10 cellular contexts compared by ENCODE assay signal in the genomic region with DNA sequence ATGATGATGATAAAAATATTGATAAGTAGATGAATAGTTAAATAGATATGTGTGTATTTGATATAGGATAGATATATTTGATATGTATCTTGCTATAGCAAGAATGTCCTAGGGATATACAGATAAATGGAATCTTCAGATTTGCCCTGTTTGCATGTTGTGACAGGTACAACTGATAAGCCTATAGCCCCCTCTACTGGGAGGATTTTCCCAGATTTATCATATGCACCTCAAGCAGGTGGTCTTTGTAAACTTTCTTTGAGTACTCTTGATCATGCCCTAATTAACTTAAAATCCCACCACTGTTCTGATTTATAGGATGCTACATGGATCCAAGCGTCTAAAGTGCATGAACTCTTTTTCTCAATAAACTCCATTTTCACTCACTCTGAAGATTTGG.
DNase-seq lines count a peak whose midpoint lies in the region; ATAC-seq and TF ChIP-seq lines count a peak whose summit lies in the region.
"Had no signal": no experiment of that assay in that cellular context is flagged by ENCODE, and none has a peak within 500 bp of the region (broad histone marks: within the 10 kb centered on the region; RNA-seq: fewer than 3 reads in every experiment).

No MANE protein-coding gene starts in this region.

- H3K18ac ChIP-seq in IMR-90 (ENCODE audit: low read depth, low read length), result no peak overlapping the region

- no TSS peak for BruUV-seq in IMR-90 (replicated peaks; lab: Mats Ljungman, UMichigan)

- H3K4me1 ChIP-seq in IMR-90 (ENCODE audit: control insufficient read depth, insufficient read depth, low read length) (no peaks in the 10 kb centered on the region), uterus (no peaks in the 10 kb centered on the region)

- H3K4ac ChIP-seq in IMR-90 (ENCODE audit: low read depth, low read length), result no peak overlapping the region

- no peaks in the 10 kb centered on the region for H3K79me1 ChIP-seq in IMR-90 (ENCODE audit: low read depth in 1 of 2, low read length in 2 of 2)

- CTCF ChIA-PET in IMR-90 (lab: Yijun Ruan, JAX), result no interaction called here

- TF ChIP-seq CTCF in C4-2B (conservative IDR thresholded peaks at IDR 0.05) (peak; percentile 47), IMR-90 (conservative IDR thresholded peaks at IDR 0.05; ENCODE audit: low read depth, low read length) (peak; percentile 22; the same call in 1 of the 2 replicates), kidney epithelial cell (IDR thresholded peaks at IDR 0.05; ENCODE audit: insufficient read depth, low read length, poor library complexity, severe bottlenecking) (peak; percentile 61), uterus (IDR thresholded peaks at IDR 0.05) (no peak)

- H3K9me3 ChIP-seq in IMR-90 (ENCODE audit: control insufficient read depth, insufficient read depth, low read length) (no peaks in the 10 kb centered on the region), SK-N-MC (ENCODE audit: low read depth, low read length) (no peaks in the 10 kb centered on the region), uterus (no peaks in the 10 kb centered on the region)
- H3K9me3 ChIP-seq: Caco-2 had no signal

- no peak overlapping the region for H4K5ac ChIP-seq in IMR-90 (ENCODE audit: low read depth, low read length)

- H3K27me3 ChIP-seq in IMR-90 (ENCODE audit: control insufficient read depth, insufficient read depth, low read length), result no peaks in the 10 kb centered on the region
- H3K27me3 ChIP-seq in kidney epithelial cell (ENCODE audit: control insufficient read depth, insufficient read depth, low read length), result no peaks in the 10 kb centered on the region
- H3K27me3 ChIP-seq in uterus, result no peaks in the 10 kb centered on the region

- no peak overlapping the region for H3K4me3 ChIP-seq in IMR-90 (ENCODE audit: insufficient read depth, low read depth, low read length)
- H3K4me3 ChIP-seq in SK-N-MC, result no peak overlapping the region
- H3K4me3 ChIP-seq in kidney epithelial cell (ENCODE audit: low read depth, low read length), result no peak overlapping the region
- H3K4me3 ChIP-seq in uterus, result no peak overlapping the region

- H2AK5ac ChIP-seq in IMR-90 (ENCODE audit: low read depth, low read length), result no peak overlapping the region

- H4K8ac ChIP-seq in IMR-90 (ENCODE audit: low read depth in 2 of 2, low read length in 2 of 2), result no peak overlapping the region

- no peak overlapping the region for H2AFZ ChIP-seq in IMR-90 (replicated peaks; ENCODE audit: low read length, poor library complexity)

- no peak overlapping the region for H2BK15ac ChIP-seq in IMR-90 (ENCODE audit: low read depth, low read length)

- intact Hi-C loops in IMR-90 (cut with micrococcal nuclease) (no loop called here), uterus (cut with DNase I; ENCODE audit: low total_unique reads) (no loop called here)

- no peaks in the 10 kb centered on the region for H3K36me3 ChIP-seq in IMR-90 (ENCODE audit: control insufficient read depth, insufficient read depth, low read length)
- no peaks in the 10 kb centered on the region for H3K36me3 ChIP-seq in SK-N-MC (ENCODE audit: insufficient read depth, low read length)
- H3K36me3 ChIP-seq in kidney epithelial cell (ENCODE audit: control insufficient read depth, insufficient read depth, low read length), result no peaks in the 10 kb centered on the region
- H3K36me3 ChIP-seq in uterus, result no peaks in the 10 kb centered on the region

- H3K56ac ChIP-seq in IMR-90 (ENCODE audit: extremely low read depth, insufficient read depth, low read length), result no peak overlapping the region

- H3K9ac ChIP-seq in IMR-90 (ENCODE audit: low read depth, low read length) (no peak overlapping the region), SK-N-MC (ENCODE audit: insufficient read length) (no peak overlapping the region)

- H3K9me1 ChIP-seq in IMR-90 (ENCODE audit: insufficient read depth, low read length), result no peaks in the 10 kb centered on the region

- POLR2A ChIA-PET in IMR-90 (lab: Charles Lee; ENCODE audit: unreplicated experiment), result no interaction called here

- no peak overlapping the region for H2BK5ac ChIP-seq in IMR-90 (ENCODE audit: low read depth, low read length, poor library complexity, severe bottlenecking)

- no peak for TF ChIP-seq POLR2A in IMR-90 (IDR thresholded peaks at IDR 0.05; ENCODE audit: low read depth, low read length)
- TF ChIP-seq POLR2A in uterus (IDR thresholded peaks at IDR 0.05), result no peak

- H2BK120ac ChIP-seq in IMR-90 (ENCODE audit: low read depth, low read length), result no peak overlapping the region

- ATAC-seq in IMR-90 (ENCODE audit: low read depth) (no peak), GM18519 (IDR thresholded peaks at IDR 0.05; ENCODE audit: low FRiP score, unreplicated experiment) (no peak)

- in situ Hi-C loops in IMR-90 (cut with MboI; ENCODE audit: low sequenced_read_pairs), result no loop called here

- H3K23ac ChIP-seq in IMR-90 (ENCODE audit: low read depth, low read length), result no peak overlapping the region

- no peak overlapping the region for H4K91ac ChIP-seq in IMR-90 (ENCODE audit: insufficient read depth, low read depth, low read length)

- dilution Hi-C loops in IMR-90 (cut with HindIII; ENCODE audit: low sequenced_read_pairs, unreplicated experiment), result no loop called here

- no peak overlapping the region for H3K4me2 ChIP-seq in IMR-90 (ENCODE audit: low read depth, low read length)

- no peak overlapping the region for H2BK20ac ChIP-seq in IMR-90 (ENCODE audit: low read depth, low read length)

- no peak overlapping the region for H2AK9ac ChIP-seq in IMR-90 (replicated peaks; ENCODE audit: low read depth, low read length, poor library complexity)

- no peaks in the 10 kb centered on the region for H4K20me1 ChIP-seq in IMR-90 (ENCODE audit: insufficient read depth, low read length)

- peak; percentile 47 for TF ChIP-seq RAD21 in IMR-90 (IDR thresholded peaks at IDR 0.05; ENCODE audit: low read length)

- DNase-seq in IMR-90, result no peak
- peak; percentile 2 for DNase-seq in SK-N-MC (ENCODE audit: low read depth, low spot score)
- no peak for DNase-seq in kidney epithelial cell (ENCODE audit: low read depth)
- DNase-seq in mesenteric fat pad (ENCODE audit: low spot score), result no peak
- DNase-seq in uterus, result no peak
- DNase-seq in hippocampal formation (lab: John Stamatoyannopoulos, UW), result no peak
- DNase-seq: activated naive CD4-positive, alpha-beta T cell treated with anti-CD3 and anti-CD28 coated beads, Interleukin-2, amount 50 U/mL, for 16 hours had no signal

- H3K27ac ChIP-seq in C4-2B (no peak overlapping the region), IMR-90 (ENCODE audit: insufficient read depth, low read length) (no peak overlapping the region), SK-N-MC (no peak overlapping the region), uterus (no peak overlapping the region)

- 20% methylated on average over 1 of the region's 1 CpG; no CpG with 5 or more reads in 1 of the 2 experiments for WGBS in IMR-90 (ENCODE audit: extremely low coverage in 2 of 2, insufficient read length in 1 of 2), 2 experiments

- H3K14ac ChIP-seq in IMR-90 (replicated peaks; ENCODE audit: low read depth, low read length), result no peak overlapping the region

TF ChIP-seq in IMR-90, 13 proteins besides CTCF, POLR2A, EP300 and RAD21:
- no peak for TF ChIP-seq SMC3 (IDR thresholded peaks at IDR 0.05; ENCODE audit: low read depth, low read length)
- no peak for TF ChIP-seq CHD1 (IDR thresholded peaks at IDR 0.05; ENCODE audit: low read depth, low read length)
- no peak for TF ChIP-seq MAFK (IDR thresholded peaks at IDR 0.05; ENCODE audit: low read depth, low read length)
- no peak for TF ChIP-seq NFE2L2 (IDR thresholded peaks at IDR 0.05; ENCODE audit: low read depth, low read length)
- TF ChIP-seq FOS (IDR thresholded peaks at IDR 0.05; ENCODE audit: low read depth, low read length), result no peak
- no peak for TF ChIP-seq MXI1 (IDR thresholded peaks at IDR 0.05; ENCODE audit: borderline replicate concordance, low read depth, low read length)

Comparison
In these comparisons a context has a peak if more than half of its experiments do, and no peak if none do; other contexts are left out.
1. CTCF ChIP-seq: peak in C4-2B (single experiment), IMR-90 (single experiment) and kidney epithelial cell (single experiment); none in uterus (0 of 4).